Comparison of ENCODE assay signal across 8 cellular contexts in the genomic region with DNA sequence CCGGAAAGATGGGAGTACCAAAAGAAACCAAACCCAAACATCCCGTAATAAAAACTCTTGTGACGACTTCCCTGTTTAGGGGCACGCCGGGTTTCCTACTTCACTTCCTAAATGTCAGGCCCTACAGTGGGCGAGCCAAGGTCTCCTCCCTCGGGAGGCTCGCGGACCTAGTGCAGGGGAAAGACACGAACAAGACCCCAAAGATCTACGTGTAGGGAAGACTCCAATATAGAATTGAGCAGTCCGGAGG. TPM values are rescaled to one million over a fixed set of nuclear protein-coding genes. Genes with fewer than 3 reads are reported as not detected.
DNase-seq lines count a peak whose midpoint lies in the region; ATAC-seq, FAIRE-seq and TF ChIP-seq lines count a peak whose summit lies in the region.

No MANE protein-coding gene starts in this region.

- peaks cover 10% of the 10 kb centered on the region for H3K79me1 ChIP-seq in H1 (ENCODE audit: low read depth, low read length)

- H3K23me2 ChIP-seq in H1 (ENCODE audit: low read depth, low read length), result peaks cover 8% of the 10 kb centered on the region

- H2AFZ ChIP-seq in H1 (ENCODE audit: low read length), result peak overlapping the region; percentile 19; the same call in 1 of the 2 replicates

- peak overlapping the region; percentile 71 to 76 for H3K4me2 ChIP-seq in H1 (ENCODE audit: insufficient read depth in 1 of 2, low read depth in 2 of 2, low read length in 2 of 2)

- H3K14ac ChIP-seq in H1 (ENCODE audit: insufficient read length), result no peak overlapping the region

- no peak overlapping the region for H2BK120ac ChIP-seq in H1 (replicated peaks; ENCODE audit: low read depth, low read length)

- no peaks in the 10 kb centered on the region for H3K27me3 ChIP-seq in H1 (replicated peaks in 1 of 4; ENCODE audit: control insufficient read depth in 3 of 4, extremely low read depth in 1 of 4, insufficient read depth in 3 of 4, low read length in 3 of 4)

- H3K36me3 ChIP-seq in SK-N-MC (ENCODE audit: insufficient read depth, low read length) (no peaks in the 10 kb centered on the region), H1 (ENCODE audit: control insufficient read depth in 2 of 4, insufficient read depth in 4 of 4, low read length in 3 of 4) (no peaks in the 10 kb centered on the region), mucosa of descending colon (ENCODE audit: low read depth) (no peaks in the 10 kb centered on the region)

- H3K27ac ChIP-seq in SK-N-MC (peak overlapping the region; percentile 87), H1 (ENCODE audit: low read depth, low read length) (peak overlapping the region; percentile 37; the same call in 1 of the 2 replicates)

- H3K4me3 ChIP-seq in SK-N-MC, result peak overlapping the region; percentile 99
- peak overlapping the region; percentile 69 to 97 (median 86) for H3K4me3 ChIP-seq in H1 (ENCODE audit: extremely low read depth in 1 of 4, insufficient read depth in 2 of 4, low read depth in 3 of 4, low read length in 4 of 4)
- H3K4me3 ChIP-seq in mucosa of descending colon, result peak overlapping the region; percentile 60

- H2BK20ac ChIP-seq in H1 (ENCODE audit: low read length), result no peak overlapping the region

- no peak overlapping the region for H4K8ac ChIP-seq in H1 (ENCODE audit: extremely low read depth, insufficient read depth, low read length)

- H4K20me1 ChIP-seq in H1 (replicated peaks in 1 of 2; ENCODE audit: control insufficient read depth in 1 of 2, insufficient read depth in 2 of 2, low read length in 2 of 2), result peaks cover 2 to 4% of the 10 kb centered on the region in 2 experiments

- H2BK5ac ChIP-seq in H1 (ENCODE audit: low read depth, low read length), result 0 out of 2 replicates have a peak overlapping the region, but pooled peaks have one; percentile 60

- H3K56ac ChIP-seq in H1 (replicated peaks; ENCODE audit: insufficient read length, low read depth, low read length), result peak overlapping the region; percentile 49

- no peak overlapping the region for H4K91ac ChIP-seq in H1 (replicated peaks; ENCODE audit: insufficient read length, low read length)

- H2BK12ac ChIP-seq in H1 (ENCODE audit: low read depth, low read length), result 0 out of 2 replicates have a peak overlapping the region, but pooled peaks have one; percentile 3

- POLR2A ChIA-PET in H1 (lab: Charles Lee; ENCODE audit: partially characterized antibody), result interaction anchor here (0.6 to 4.5 kb wide), 7 partner anchors 8 to 66 kb away, joined by 3 to 66 read pairs (median 6); a partner anchor contains a TSS

- H3K9me3 ChIP-seq in SK-N-MC (ENCODE audit: low read depth, low read length) (no peaks in the 10 kb centered on the region), H1 (ENCODE audit: insufficient read depth in 2 of 2, low read depth in 1 of 2, low read length in 1 of 2) (no peaks in the 10 kb centered on the region), mucosa of descending colon (no peaks in the 10 kb centered on the region)

- FAIRE-seq in H1 (lab: Jason Lieb, UNC), result no peak

- H3K79me2 ChIP-seq in H1 (ENCODE audit: control insufficient read depth in 1 of 2, insufficient read depth in 2 of 2, low read length in 2 of 2), result peaks cover 11 to 55% of the 10 kb centered on the region in 2 experiments

- ATAC-seq in GM18502 (IDR thresholded peaks at IDR 0.05; ENCODE audit: poor library complexity, unreplicated experiment) (peak; percentile 13), HG03139 (IDR thresholded peaks at IDR 0.05; ENCODE audit: unreplicated experiment) (peak; percentile 5), mucosa of descending colon (peak; percentile 37), GM18520 (IDR thresholded peaks at IDR 0.05; ENCODE audit: unreplicated experiment) (no peak)

- CTCF ChIA-PET in H1 (lab: Charles Lee; ENCODE audit: partially characterized antibody), result interaction anchor here (1.2 to 4.5 kb wide), 8 partner anchors 9 to 66 kb away, joined by 3 to 45 read pairs (median 4); a partner anchor contains a TSS

- WGBS in H1 (ENCODE audit: extremely low coverage in 1 of 2, insufficient coverage in 1 of 2, insufficient read length in 1 of 2, insufficient replicate concordance in 2 of 2, low coverage in 1 of 2, low lambda C conversion rate in 2 of 2, missing lambda C conversion rate in 1 of 2), 2 experiments, result 3% methylated on average over 12 of the region's 12 CpGs; no CpG with 5 or more reads in 1 of the 2 experiments

- H2AK5ac ChIP-seq in H1 (ENCODE audit: low read depth, low read length), result no peak overlapping the region

- intact Hi-C loops in mucosa of descending colon (cut with DNase I, micrococcal nuclease), result no loop called here

- H3K23ac ChIP-seq in H1 (ENCODE audit: insufficient read length), result no peak overlapping the region

- H3K18ac ChIP-seq in H1 (ENCODE audit: extremely low read depth, low read length), result no peak overlapping the region

- no peak for TF ChIP-seq POLR2A in H1 (IDR thresholded peaks at IDR 0.05; ENCODE audit: control extremely low read depth in 1 of 2, low read depth in 2 of 2, low read length in 2 of 2)

- H3K4me1 ChIP-seq in H1 (replicated peaks in 1 of 4; ENCODE audit: control insufficient read depth in 3 of 4, insufficient read depth in 4 of 4, low read length in 3 of 4) (peaks cover 4 to 7% (median 6%) of the 10 kb centered on the region in 4 experiments; a peak in 6 of 7 replicates), mucosa of descending colon (ENCODE audit: low read depth) (peaks cover 21% of the 10 kb centered on the region)

- no peak for TF ChIP-seq RAD21 in H1 (IDR thresholded peaks at IDR 0.05 in 1 of 2, conservative IDR thresholded peaks at IDR 0.05 in 1 of 2; ENCODE audit: low read depth in 2 of 2, low read length in 2 of 2)

- DNase-seq in Ammon's horn (ENCODE audit: low spot score) (peak; percentile 54), SK-N-MC (ENCODE audit: low read depth, low spot score) (no peak), H1 (ENCODE audit: low read depth in 1 of 2, low spot score in 2 of 2) (no peak), mucosa of descending colon (peak; percentile 56 to 67 (median 66))
- DNase-seq in stimulated activated CD4-positive, alpha-beta T cell treated with anti-CD3 and anti-CD28 coated beads, Interleukin-2, amount 100 ng/mL, for 48 hours, result no peak

- no peak overlapping the region for H3K4ac ChIP-seq in H1 (replicated peaks; ENCODE audit: insufficient read length, low read depth, low read length)

- H4K5ac ChIP-seq in H1 (ENCODE audit: insufficient read length, low read depth, low read length), result peak overlapping the region; percentile 20

- H3K9ac ChIP-seq in SK-N-MC (ENCODE audit: insufficient read length) (peak overlapping the region; percentile 92), H1 (replicated peaks in 1 of 4; ENCODE audit: extremely low read depth in 1 of 4, low read depth in 3 of 4, low read length in 3 of 4) (peak overlapping the region; percentile 15 to 85 (median 80); a peak in 6 of 7 replicates)

- TF ChIP-seq CTCF in H1 (IDR thresholded peaks at IDR 0.05; ENCODE audit: control extremely low read depth in 1 of 3, insufficient read depth in 1 of 3, low read depth in 1 of 3, low read length in 3 of 3), result no peak
- TF ChIP-seq CTCF in mucosa of descending colon (IDR thresholded peaks at IDR 0.05), result no peak

- no peak overlapping the region for H2BK15ac ChIP-seq in H1 (ENCODE audit: low read length)

- no peak for TF ChIP-seq EP300 in H1 (IDR thresholded peaks at IDR 0.05; ENCODE audit: borderline replicate concordance in 1 of 2, low read depth in 2 of 2, low read length in 2 of 2)

TF ChIP-seq in H1, 55 proteins besides CTCF, POLR2A, EP300 and RAD21:
- peak; percentile 32 for TF ChIP-seq SAP30 (IDR thresholded peaks at IDR 0.05; ENCODE audit: insufficient read depth, insufficient replicate concordance, low read length)
- TF ChIP-seq SRF (IDR thresholded peaks at IDR 0.05; ENCODE audit: low read depth, low read length), result no peak
- no peak; the same call in 1 of the 2 replicates for TF ChIP-seq RBBP5 (IDR thresholded peaks at IDR 0.05; ENCODE audit: borderline replicate concordance, low read depth, low read length)

RNA-seq across cellular contexts. Expression of a gene that starts 0.6 kb away (rescaled TPM):
- 31.7 and 37.2 TPM in 2 replicates for total RNA-seq in H1 (2021; fragmentation: NEBNext Ultra II Directional; extraction: Animal tissue kit (Norgen Biotek cat#: 25700))
- polyA plus RNA-seq in H1 (2011; rRNA removed), result 4.1 and 8.8 TPM in 2 replicates
- 15.8 TPM for polyA plus RNA-seq in H1 (2011; cell fraction: cytosol; rRNA removed)
- 8.5 TPM for polyA plus RNA-seq in H1 (2011; cell fraction: nucleus; rRNA removed)
- 28.9 to 51.8 TPM (median 34.5 TPM) in 4 replicates for polyA plus RNA-seq in H1 (2012, experiment 1 of 2)
- polyA plus RNA-seq in H1 (2012, experiment 2 of 2), result 3.5 TPM
- polyA plus RNA-seq in H1 (2013, experiment 1 of 2), result 16.3 TPM
- polyA plus RNA-seq in H1 (2013, experiment 2 of 2), result 15.7 TPM
- polyA minus RNA-seq in H1 (2011; rRNA and poly(A)+ RNA removed), result 14.6 and 19.1 TPM in 2 replicates
- 11.7 TPM for polyA minus RNA-seq in H1 (2011; cell fraction: cytosol; rRNA and poly(A)+ RNA removed)
- 26.7 TPM for polyA minus RNA-seq in H1 (2011; cell fraction: nucleus; rRNA and poly(A)+ RNA removed)
- 10 to 100 TPM; 23.4 to 53.0 (median 29.2) TPM for total RNA-seq in mucosa of descending colon

RNA-seq across cellular contexts. Expression of a gene that starts 15.7 kb away (rescaled TPM):
- 124 and 127 TPM in 2 replicates for total RNA-seq in H1 (2021; fragmentation: NEBNext Ultra II Directional; extraction: Animal tissue kit (Norgen Biotek cat#: 25700))
- polyA plus RNA-seq in H1 (2011; rRNA removed), result 190 and 271 TPM in 2 replicates
- 358 TPM for polyA plus RNA-seq in H1 (2011; cell fraction: cytosol; rRNA removed)
- 91.3 TPM for polyA plus RNA-seq in H1 (2011; cell fraction: nucleus; rRNA removed)
- polyA plus RNA-seq in H1 (2012, experiment 1 of 2), result 284 to 486 TPM (median 385 TPM) in 4 replicates
- polyA plus RNA-seq in H1 (2012, experiment 2 of 2), result 579 TPM
- 707 TPM for polyA plus RNA-seq in H1 (2013, experiment 1 of 2)
- polyA plus RNA-seq in H1 (2013, experiment 2 of 2), result 742 TPM
- polyA minus RNA-seq in H1 (2011; rRNA and poly(A)+ RNA removed), result 25.4 and 41.2 TPM in 2 replicates
- polyA minus RNA-seq in H1 (2011; cell fraction: cytosol; rRNA and poly(A)+ RNA removed), result 29.3 TPM
- 34.5 TPM for polyA minus RNA-seq in H1 (2011; cell fraction: nucleus; rRNA and poly(A)+ RNA removed)
- total RNA-seq in mucosa of descending colon, result 100 to 1,000 TPM; 138 to 170 (median 142) TPM

RNA-seq across cellular contexts. Expression of a gene that starts 16.0 kb away (rescaled TPM):
- 130 and 141 TPM in 2 replicates for total RNA-seq in H1 (2021; fragmentation: NEBNext Ultra II Directional; extraction: Animal tissue kit (Norgen Biotek cat#: 25700))
- 10.0 and 11.3 TPM in 2 replicates for polyA plus RNA-seq in H1 (2011; rRNA removed)
- polyA plus RNA-seq in H1 (2011; cell fraction: cytosol; rRNA removed), result 27.3 TPM
- 7.5 TPM for polyA plus RNA-seq in H1 (2011; cell fraction: nucleus; rRNA removed)
- 53.9 to 104 TPM (median 59.4 TPM) in 4 replicates for polyA plus RNA-seq in H1 (2012, experiment 1 of 2)
- 3.1 TPM for polyA plus RNA-seq in H1 (2012, experiment 2 of 2)
- 32.7 TPM for polyA plus RNA-seq in H1 (2013, experiment 1 of 2)
- 33.9 TPM for polyA plus RNA-seq in H1 (2013, experiment 2 of 2)
- polyA minus RNA-seq in H1 (2011; rRNA and poly(A)+ RNA removed), result 41.5 and 63.4 TPM in 2 replicates
- 41.7 TPM for polyA minus RNA-seq in H1 (2011; cell fraction: cytosol; rRNA and poly(A)+ RNA removed)
- polyA minus RNA-seq in H1 (2011; cell fraction: nucleus; rRNA and poly(A)+ RNA removed), result 37.2 TPM
- total RNA-seq in mucosa of descending colon, result 10 to 100 TPM; 33.4 to 57.5 (median 47.0) TPM

Comparison
In these comparisons a context has a peak if more than half of its experiments do, and no peak if none do; other contexts are left out.
1. DNase-seq: peak in Ammon's horn (single experiment) and mucosa of descending colon (3 of 3); none in SK-N-MC (single experiment), H1 (0 of 2) and stimulated activated CD4-positive, alpha-beta T cell treated with anti-CD3 and anti-CD28 coated beads, Interleukin-2, amount 100 ng/mL, for 48 hours (0 of 2).
2. Peak in every context shown above with its lines, with median percentiles within 50 percentile points of each other: H3K4me3 ChIP-seq.